In the genomic region with DNA sequence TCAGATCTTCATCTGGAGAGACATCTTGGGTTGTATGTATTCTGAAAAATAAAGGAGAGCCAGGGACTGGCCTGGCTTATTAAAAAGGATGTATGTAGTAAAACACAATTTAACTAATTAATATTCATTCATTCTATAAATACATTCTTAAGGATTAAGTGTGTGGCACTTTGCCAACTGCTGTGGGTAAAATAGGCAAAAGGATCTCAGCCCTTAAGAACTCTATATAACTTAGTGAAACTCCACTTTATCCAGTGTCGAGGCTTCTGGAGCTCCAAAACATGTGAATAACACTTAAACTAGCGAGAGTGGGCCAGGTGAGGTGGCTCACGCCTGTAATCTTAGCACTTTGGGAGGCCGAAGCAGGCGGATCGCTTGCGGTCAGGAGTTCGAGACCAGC, we compare ENCODE assay signal across 1 cellular context.
TF ChIP-seq lines count a peak whose summit lies in the region.

No MANE protein-coding gene starts in this region.

TF ChIP-seq in HepG2, 621 proteins besides CTCF, POLR2A, EP300 and RAD21 (continued from another document):
- TF ChIP-seq YEATS2 (CRISPR knock-in tag; IDR thresholded peaks at IDR 0.05; ENCODE audit: borderline replicate concordance), result no peak
- TF ChIP-seq SIN3B (IDR thresholded peaks at IDR 0.05; ENCODE audit: low read length), result no peak
- TF ChIP-seq NCOA1 (CRISPR knock-in tag; IDR thresholded peaks at IDR 0.05), result no peak
- TF ChIP-seq, protein P1, sequence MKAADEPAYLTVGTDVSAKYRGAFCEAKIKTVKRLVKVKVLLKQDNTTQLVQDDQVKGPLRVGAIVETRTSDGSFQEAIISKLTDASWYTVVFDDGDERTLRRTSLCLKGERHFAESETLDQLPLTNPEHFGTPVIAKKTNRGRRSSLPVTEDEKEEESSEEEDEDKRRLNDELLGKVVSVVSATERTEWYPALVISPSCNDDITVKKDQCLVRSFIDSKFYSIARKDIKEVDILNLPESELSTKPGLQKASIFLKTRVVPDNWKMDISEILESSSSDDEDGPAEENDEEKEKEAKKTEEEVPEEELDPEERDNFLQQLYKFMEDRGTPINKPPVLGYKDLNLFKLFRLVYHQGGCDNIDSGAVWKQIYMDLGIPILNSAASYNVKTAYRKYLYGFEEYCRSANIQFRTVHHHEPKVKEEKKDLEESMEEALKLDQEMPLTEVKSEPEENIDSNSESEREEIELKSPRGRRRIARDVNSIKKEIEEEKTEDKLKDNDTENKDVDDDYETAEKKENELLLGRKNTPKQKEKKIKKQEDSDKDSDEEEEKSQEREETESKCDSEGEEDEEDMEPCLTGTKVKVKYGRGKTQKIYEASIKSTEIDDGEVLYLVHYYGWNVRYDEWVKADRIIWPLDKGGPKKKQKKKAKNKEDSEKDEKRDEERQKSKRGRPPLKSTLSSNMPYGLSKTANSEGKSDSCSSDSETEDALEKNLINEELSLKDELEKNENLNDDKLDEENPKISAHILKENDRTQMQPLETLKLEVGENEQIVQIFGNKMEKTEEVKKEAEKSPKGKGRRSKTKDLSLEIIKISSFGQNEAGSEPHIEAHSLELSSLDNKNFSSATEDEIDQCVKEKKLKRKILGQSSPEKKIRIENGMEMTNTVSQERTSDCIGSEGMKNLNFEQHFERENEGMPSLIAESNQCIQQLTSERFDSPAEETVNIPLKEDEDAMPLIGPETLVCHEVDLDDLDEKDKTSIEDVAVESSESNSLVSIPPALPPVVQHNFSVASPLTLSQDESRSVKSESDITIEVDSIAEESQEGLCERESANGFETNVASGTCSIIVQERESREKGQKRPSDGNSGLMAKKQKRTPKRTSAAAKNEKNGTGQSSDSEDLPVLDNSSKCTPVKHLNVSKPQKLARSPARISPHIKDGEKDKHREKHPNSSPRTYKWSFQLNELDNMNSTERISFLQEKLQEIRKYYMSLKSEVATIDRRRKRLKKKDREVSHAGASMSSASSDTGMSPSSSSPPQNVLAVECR (CRISPR knock-in tag; IDR thresholded peaks at IDR 0.05; ENCODE audit: borderline replicate concordance), result no peak
- TF ChIP-seq, protein P2, sequence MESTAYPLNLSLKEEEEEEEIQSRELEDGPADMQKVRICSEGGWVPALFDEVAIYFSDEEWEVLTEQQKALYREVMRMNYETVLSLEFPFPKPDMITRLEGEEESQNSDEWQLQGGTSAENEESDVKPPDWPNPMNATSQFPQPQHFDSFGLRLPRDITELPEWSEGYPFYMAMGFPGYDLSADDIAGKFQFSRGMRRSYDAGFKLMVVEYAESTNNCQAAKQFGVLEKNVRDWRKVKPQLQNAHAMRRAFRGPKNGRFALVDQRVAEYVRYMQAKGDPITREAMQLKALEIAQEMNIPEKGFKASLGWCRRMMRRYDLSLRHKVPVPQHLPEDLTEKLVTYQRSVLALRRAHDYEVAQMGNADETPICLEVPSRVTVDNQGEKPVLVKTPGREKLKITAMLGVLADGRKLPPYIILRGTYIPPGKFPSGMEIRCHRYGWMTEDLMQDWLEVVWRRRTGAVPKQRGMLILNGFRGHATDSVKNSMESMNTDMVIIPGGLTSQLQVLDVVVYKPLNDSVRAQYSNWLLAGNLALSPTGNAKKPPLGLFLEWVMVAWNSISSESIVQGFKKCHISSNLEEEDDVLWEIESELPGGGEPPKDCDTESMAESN (CRISPR knock-in tag; conservative IDR thresholded peaks at IDR 0.05), result no peak
- TF ChIP-seq, protein P3, sequence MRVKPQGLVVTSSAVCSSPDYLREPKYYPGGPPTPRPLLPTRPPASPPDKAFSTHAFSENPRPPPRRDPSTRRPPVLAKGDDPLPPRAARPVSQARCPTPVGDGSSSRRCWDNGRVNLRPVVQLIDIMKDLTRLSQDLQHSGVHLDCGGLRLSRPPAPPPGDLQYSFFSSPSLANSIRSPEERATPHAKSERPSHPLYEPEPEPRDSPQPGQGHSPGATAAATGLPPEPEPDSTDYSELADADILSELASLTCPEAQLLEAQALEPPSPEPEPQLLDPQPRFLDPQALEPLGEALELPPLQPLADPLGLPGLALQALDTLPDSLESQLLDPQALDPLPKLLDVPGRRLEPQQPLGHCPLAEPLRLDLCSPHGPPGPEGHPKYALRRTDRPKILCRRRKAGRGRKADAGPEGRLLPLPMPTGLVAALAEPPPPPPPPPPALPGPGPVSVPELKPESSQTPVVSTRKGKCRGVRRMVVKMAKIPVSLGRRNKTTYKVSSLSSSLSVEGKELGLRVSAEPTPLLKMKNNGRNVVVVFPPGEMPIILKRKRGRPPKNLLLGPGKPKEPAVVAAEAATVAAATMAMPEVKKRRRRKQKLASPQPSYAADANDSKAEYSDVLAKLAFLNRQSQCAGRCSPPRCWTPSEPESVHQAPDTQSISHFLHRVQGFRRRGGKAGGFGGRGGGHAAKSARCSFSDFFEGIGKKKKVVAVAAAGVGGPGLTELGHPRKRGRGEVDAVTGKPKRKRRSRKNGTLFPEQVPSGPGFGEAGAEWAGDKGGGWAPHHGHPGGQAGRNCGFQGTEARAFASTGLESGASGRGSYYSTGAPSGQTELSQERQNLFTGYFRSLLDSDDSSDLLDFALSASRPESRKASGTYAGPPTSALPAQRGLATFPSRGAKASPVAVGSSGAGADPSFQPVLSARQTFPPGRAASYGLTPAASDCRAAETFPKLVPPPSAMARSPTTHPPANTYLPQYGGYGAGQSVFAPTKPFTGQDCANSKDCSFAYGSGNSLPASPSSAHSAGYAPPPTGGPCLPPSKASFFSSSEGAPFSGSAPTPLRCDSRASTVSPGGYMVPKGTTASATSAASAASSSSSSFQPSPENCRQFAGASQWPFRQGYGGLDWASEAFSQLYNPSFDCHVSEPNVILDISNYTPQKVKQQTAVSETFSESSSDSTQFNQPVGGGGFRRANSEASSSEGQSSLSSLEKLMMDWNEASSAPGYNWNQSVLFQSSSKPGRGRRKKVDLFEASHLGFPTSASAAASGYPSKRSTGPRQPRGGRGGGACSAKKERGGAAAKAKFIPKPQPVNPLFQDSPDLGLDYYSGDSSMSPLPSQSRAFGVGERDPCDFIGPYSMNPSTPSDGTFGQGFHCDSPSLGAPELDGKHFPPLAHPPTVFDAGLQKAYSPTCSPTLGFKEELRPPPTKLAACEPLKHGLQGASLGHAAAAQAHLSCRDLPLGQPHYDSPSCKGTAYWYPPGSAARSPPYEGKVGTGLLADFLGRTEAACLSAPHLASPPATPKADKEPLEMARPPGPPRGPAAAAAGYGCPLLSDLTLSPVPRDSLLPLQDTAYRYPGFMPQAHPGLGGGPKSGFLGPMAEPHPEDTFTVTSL (CRISPR knock-in tag; IDR thresholded peaks at IDR 0.05; ENCODE audit: borderline replicate concordance), result no peak
- no peak for TF ChIP-seq ELF1 (CRISPR knock-in tag; IDR thresholded peaks at IDR 0.05)
- no peak for TF ChIP-seq ZNF878 (CRISPR knock-in tag; IDR thresholded peaks at IDR 0.05)
- TF ChIP-seq CREM (IDR thresholded peaks at IDR 0.05), result no peak
- TF ChIP-seq CREM (CRISPR knock-in tag; IDR thresholded peaks at IDR 0.05), result no peak
- no peak for TF ChIP-seq SIX1 (CRISPR knock-in tag; IDR thresholded peaks at IDR 0.05; ENCODE audit: borderline replicate concordance)
- TF ChIP-seq, protein P4, sequence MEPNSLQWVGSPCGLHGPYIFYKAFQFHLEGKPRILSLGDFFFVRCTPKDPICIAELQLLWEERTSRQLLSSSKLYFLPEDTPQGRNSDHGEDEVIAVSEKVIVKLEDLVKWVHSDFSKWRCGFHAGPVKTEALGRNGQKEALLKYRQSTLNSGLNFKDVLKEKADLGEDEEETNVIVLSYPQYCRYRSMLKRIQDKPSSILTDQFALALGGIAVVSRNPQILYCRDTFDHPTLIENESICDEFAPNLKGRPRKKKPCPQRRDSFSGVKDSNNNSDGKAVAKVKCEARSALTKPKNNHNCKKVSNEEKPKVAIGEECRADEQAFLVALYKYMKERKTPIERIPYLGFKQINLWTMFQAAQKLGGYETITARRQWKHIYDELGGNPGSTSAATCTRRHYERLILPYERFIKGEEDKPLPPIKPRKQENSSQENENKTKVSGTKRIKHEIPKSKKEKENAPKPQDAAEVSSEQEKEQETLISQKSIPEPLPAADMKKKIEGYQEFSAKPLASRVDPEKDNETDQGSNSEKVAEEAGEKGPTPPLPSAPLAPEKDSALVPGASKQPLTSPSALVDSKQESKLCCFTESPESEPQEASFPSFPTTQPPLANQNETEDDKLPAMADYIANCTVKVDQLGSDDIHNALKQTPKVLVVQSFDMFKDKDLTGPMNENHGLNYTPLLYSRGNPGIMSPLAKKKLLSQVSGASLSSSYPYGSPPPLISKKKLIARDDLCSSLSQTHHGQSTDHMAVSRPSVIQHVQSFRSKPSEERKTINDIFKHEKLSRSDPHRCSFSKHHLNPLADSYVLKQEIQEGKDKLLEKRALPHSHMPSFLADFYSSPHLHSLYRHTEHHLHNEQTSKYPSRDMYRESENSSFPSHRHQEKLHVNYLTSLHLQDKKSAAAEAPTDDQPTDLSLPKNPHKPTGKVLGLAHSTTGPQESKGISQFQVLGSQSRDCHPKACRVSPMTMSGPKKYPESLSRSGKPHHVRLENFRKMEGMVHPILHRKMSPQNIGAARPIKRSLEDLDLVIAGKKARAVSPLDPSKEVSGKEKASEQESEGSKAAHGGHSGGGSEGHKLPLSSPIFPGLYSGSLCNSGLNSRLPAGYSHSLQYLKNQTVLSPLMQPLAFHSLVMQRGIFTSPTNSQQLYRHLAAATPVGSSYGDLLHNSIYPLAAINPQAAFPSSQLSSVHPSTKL (CRISPR knock-in tag; IDR thresholded peaks at IDR 0.05), result no peak
- TF ChIP-seq U2AF2 (IDR thresholded peaks at IDR 0.05; ENCODE audit: low read depth, low read length), result no peak
- TF ChIP-seq, protein P5, sequence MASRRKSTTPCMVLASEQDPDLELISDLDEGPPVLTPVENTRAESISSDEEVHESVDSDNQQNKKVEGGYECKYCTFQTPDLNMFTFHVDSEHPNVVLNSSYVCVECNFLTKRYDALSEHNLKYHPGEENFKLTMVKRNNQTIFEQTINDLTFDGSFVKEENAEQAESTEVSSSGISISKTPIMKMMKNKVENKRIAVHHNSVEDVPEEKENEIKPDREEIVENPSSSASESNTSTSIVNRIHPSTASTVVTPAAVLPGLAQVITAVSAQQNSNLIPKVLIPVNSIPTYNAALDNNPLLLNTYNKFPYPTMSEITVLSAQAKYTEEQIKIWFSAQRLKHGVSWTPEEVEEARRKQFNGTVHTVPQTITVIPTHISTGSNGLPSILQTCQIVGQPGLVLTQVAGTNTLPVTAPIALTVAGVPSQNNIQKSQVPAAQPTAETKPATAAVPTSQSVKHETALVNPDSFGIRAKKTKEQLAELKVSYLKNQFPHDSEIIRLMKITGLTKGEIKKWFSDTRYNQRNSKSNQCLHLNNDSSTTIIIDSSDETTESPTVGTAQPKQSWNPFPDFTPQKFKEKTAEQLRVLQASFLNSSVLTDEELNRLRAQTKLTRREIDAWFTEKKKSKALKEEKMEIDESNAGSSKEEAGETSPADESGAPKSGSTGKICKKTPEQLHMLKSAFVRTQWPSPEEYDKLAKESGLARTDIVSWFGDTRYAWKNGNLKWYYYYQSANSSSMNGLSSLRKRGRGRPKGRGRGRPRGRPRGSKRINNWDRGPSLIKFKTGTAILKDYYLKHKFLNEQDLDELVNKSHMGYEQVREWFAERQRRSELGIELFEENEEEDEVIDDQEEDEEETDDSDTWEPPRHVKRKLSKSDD (CRISPR knock-in tag; IDR thresholded peaks at IDR 0.05; ENCODE audit: low read depth), result no peak
- no peak for TF ChIP-seq CHD4 (IDR thresholded peaks at IDR 0.05; ENCODE audit: borderline replicate concordance, low read length)
- TF ChIP-seq RXRA (CRISPR knock-in tag; IDR thresholded peaks at IDR 0.05), result no peak
- TF ChIP-seq ATF7 (IDR thresholded peaks at IDR 0.05), result no peak
- no peak for TF ChIP-seq ATF7 (CRISPR knock-in tag; IDR thresholded peaks at IDR 0.05)
- TF ChIP-seq MTA1 (CRISPR knock-in tag; IDR thresholded peaks at IDR 0.05; ENCODE audit: borderline replicate concordance), result no peak
